ENCODE assay signal across 26 cellular contexts in the genomic region with DNA sequence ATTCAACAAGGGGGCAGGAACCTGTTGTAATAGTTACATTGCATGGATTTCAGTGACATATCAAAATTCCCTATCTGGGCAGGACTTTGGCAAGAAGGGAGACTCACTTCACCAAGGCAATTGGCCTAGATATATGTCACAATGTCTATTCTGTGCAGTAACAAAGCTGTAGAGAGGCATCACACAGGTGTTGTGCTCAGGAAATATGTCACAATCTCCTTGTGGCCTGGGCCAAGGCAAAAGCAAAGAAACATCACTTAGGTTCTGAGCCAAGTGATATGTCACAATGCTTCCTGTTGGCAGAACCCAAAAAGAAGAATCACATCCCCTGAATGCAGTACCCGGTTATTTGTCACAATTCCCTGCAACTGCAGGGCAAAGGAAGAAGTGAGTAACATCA.
"Had no signal": no experiment of that assay in that cellular context is flagged by ENCODE, and none has a peak within 500 bp of the region (broad histone marks: within the 10 kb centered on the region; RNA-seq: fewer than 3 reads in every experiment).

No MANE protein-coding gene starts in this region.

- H3K4me3 ChIP-seq: stomach, suprapubic skin, testis, thoracic aorta, thyroid gland, tibial artery, tibial nerve, transverse colon, upper lobe of left lung, upper lobe of right lung, uterus, vagina had no signal

- H3K9me3 ChIP-seq: stomach, suprapubic skin, testis, thoracic aorta, thyroid gland, tibial artery, tibial nerve, transverse colon, upper lobe of left lung, upper lobe of right lung, uterus, vagina had no signal

- DNase-seq: stimulated activated CD4-positive, alpha-beta T cell treated with anti-CD3 and anti-CD28 coated beads, Interleukin-2, amount 100 ng/mL, for 48 hours; stimulated activated CD4-positive, alpha-beta T cell treated with anti-CD3 and anti-CD28 coated beads, Interleukin-4, amount 100 ng/mL, for 1 hour; stimulated activated CD4-positive, alpha-beta T cell treated with anti-CD3 and anti-CD28 coated beads, Interleukin-4, amount 100 ng/mL, for 24 hours; stimulated activated CD4-positive, alpha-beta T cell treated with anti-CD3 and anti-CD28 coated beads, Interleukin-4, amount 100 ng/mL, for 4 hours; stimulated activated CD8-positive, alpha-beta memory T cell treated with anti-CD3 and anti-CD28 coated beads, Interleukin-4, amount 100 ng/mL, for 48 hours; stimulated activated naive B cell treated with anti-CD40 and anti-IgM and Interleukin-4, amounts not matched to agents 10 μg/mL and 1 μg/mL and 100 μg/mL, for 72 hours; stimulated activated naive CD4-positive, alpha-beta T cell; stimulated activated naive CD4-positive, alpha-beta T cell treated with Interleukin-2 at 50 U/mL for 16 hours; stimulated activated naive CD8-positive, alpha-beta T cell treated with anti-CD3 and anti-CD28 coated beads, Interleukin-15, amount 100 ng/mL, for 72 hours; stimulated activated naive CD8-positive, alpha-beta T cell treated with anti-CD3 and anti-CD28 coated beads, Interleukin-15, Interleukin-2, amounts not matched to agents 100 U/mL and 50 U/mL, for 24 hours; stomach; substantia nigra; testis; thyroid gland; tibial artery; transverse colon; trophoblast cell; upper lobe of left lung; upper lobe of right lung; uterus had no signal

- ATAC-seq: stimulated activated effector memory CD8-positive, alpha-beta T cell treated with anti-CD3 and anti-CD28 coated beads, Interleukin-12 subunit alpha, Interleukin-12 subunit beta, amount 100 ng/mL, for 72 hours; stimulated activated memory B cell treated with anti-CD40 and anti-IgM and Interleukin-4, amounts not matched to agents 10 μg/mL and 1 μg/mL and 100 μg/mL, for 72 hours; stimulated activated naive B cell treated with anti-CD40 and anti-IgM and Interleukin-4, amounts not matched to agents 10 μg/mL and 1 μg/mL and 100 μg/mL, for 72 hours; stimulated activated naive CD8-positive, alpha-beta T cell treated with anti-CD3 and anti-CD28 coated beads, Interleukin-15, amount 100 ng/mL, for 72 hours; stimulated activated naive CD8-positive, alpha-beta T cell treated with anti-CD3 and anti-CD28 coated beads, Interleukin-15, Interleukin-2, amounts not matched to agents 100 U/mL and 50 U/mL, for 24 hours; upper lobe of right lung had no signal

- H3K36me3 ChIP-seq: stomach, suprapubic skin, thoracic aorta, thyroid gland, tibial artery, tibial nerve, transverse colon, upper lobe of left lung, upper lobe of right lung, uterus, vagina had no signal

- H3K4me1 ChIP-seq: stomach, suprapubic skin, testis, thyroid gland, tibial artery, tibial nerve, transverse colon, upper lobe of left lung, upper lobe of right lung, uterus, vagina had no signal

- H3K27me3 ChIP-seq: stomach, suprapubic skin, testis, thyroid gland, tibial artery, tibial nerve, transverse colon, upper lobe of left lung, upper lobe of right lung, uterus, vagina had no signal

- H3K27ac ChIP-seq: stomach, suprapubic skin, testis, thoracic aorta, thyroid gland, tibial artery, tibial nerve, transverse colon, upper lobe of left lung, upper lobe of right lung, uterus, vagina had no signal
